1 cellular context compared by ENCODE assay signal in genomic region chr6:82248233-82248735, GRCh38.
A peak's percentile ranks its signal among the peaks of the same experiment; 100 is the strongest.
TF ChIP-seq lines count a peak whose summit lies in the region.

No MANE protein-coding gene starts in this region.

TF ChIP-seq in GM12878, 131 proteins besides CTCF, POLR2A, EP300 and RAD21 (continued from another document):
- TF ChIP-seq, protein P1, sequence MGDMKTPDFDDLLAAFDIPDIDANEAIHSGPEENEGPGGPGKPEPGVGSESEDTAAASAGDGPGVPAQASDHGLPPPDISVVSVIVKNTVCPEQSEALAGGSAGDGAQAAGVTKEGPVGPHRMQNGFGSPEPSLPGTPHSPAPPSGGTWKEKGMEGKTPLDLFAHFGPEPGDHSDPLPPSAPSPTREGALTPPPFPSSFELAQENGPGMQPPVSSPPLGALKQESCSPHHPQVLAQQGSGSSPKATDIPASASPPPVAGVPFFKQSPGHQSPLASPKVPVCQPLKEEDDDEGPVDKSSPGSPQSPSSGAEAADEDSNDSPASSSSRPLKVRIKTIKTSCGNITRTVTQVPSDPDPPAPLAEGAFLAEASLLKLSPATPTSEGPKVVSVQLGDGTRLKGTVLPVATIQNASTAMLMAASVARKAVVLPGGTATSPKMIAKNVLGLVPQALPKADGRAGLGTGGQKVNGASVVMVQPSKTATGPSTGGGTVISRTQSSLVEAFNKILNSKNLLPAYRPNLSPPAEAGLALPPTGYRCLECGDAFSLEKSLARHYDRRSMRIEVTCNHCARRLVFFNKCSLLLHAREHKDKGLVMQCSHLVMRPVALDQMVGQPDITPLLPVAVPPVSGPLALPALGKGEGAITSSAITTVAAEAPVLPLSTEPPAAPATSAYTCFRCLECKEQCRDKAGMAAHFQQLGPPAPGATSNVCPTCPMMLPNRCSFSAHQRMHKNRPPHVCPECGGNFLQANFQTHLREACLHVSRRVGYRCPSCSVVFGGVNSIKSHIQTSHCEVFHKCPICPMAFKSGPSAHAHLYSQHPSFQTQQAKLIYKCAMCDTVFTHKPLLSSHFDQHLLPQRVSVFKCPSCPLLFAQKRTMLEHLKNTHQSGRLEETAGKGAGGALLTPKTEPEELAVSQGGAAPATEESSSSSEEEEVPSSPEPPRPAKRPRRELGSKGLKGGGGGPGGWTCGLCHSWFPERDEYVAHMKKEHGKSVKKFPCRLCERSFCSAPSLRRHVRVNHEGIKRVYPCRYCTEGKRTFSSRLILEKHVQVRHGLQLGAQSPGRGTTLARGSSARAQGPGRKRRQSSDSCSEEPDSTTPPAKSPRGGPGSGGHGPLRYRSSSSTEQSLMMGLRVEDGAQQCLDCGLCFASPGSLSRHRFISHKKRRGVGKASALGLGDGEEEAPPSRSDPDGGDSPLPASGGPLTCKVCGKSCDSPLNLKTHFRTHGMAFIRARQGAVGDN (IDR thresholded peaks at IDR 0.05), result 0 out of 2 replicates have a peak, but pooled peaks have one; percentile 28
- TF ChIP-seq MTA3 (IDR thresholded peaks at IDR 0.05; ENCODE audit: borderline replicate concordance, low read length) (no peak), ATF7 (IDR thresholded peaks at IDR 0.05; ENCODE audit: low read depth) (no peak), SRF (IDR thresholded peaks at IDR 0.05; ENCODE audit: low read depth in 2 of 2, low read length in 2 of 2) (0 out of 4 replicates have a peak, but pooled peaks of 1 of the 2 experiments have one; percentile 22)
- TF ChIP-seq, protein P2, sequence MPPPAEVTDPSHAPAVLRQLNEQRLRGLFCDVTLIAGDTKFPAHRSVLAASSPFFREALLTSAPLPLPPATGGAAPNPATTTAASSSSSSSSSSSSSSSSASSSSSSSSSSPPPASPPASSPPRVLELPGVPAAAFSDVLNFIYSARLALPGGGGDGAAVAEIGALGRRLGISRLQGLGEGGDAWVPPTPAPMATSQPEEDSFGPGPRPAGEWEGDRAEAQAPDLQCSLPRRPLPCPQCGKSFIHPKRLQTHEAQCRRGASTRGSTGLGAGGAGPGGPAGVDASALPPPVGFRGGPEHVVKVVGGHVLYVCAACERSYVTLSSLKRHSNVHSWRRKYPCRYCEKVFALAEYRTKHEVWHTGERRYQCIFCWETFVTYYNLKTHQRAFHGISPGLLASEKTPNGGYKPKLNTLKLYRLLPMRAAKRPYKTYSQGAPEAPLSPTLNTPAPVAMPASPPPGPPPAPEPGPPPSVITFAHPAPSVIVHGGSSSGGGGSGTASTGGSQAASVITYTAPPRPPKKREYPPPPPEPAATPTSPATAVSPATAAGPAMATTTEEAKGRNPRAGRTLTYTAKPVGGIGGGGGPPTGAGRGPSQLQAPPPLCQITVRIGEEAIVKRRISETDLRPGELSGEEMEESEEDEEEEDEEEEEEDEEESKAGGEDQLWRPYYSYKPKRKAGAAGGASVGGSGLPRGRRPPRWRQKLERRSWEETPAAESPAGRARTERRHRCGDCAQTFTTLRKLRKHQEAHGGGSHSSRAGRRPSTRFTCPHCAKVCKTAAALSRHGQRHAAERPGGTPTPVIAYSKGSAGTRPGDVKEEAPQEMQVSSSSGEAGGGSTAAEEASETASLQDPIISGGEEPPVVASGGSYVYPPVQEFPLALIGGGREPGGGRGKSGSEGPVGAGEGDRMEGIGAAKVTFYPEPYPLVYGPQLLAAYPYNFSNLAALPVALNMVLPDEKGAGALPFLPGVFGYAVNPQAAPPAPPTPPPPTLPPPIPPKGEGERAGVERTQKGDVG (CRISPR knock-in tag; IDR thresholded peaks at IDR 0.05), result no peak
